15 cellular contexts compared by ENCODE assay signal in genomic region chr13:111860161-111860560, GRCh38.
A peak's percentile ranks its signal among the peaks of the same experiment; 100 is the strongest.
DNase-seq lines count a peak whose midpoint lies in the region; ATAC-seq and TF ChIP-seq lines count a peak whose summit lies in the region.
"Had no signal": no experiment of that assay in that cellular context is flagged by ENCODE, and none has a peak within 500 bp of the region (broad histone marks: within the 10 kb centered on the region; RNA-seq: fewer than 3 reads in every experiment).

No MANE protein-coding gene starts in this region.

- no peaks in the 10 kb centered on the region for H3K4me1 ChIP-seq in esophagus muscularis mucosa

- H3K4me3 ChIP-seq in esophagus muscularis mucosa, result no peak overlapping the region
- H3K4me3 ChIP-seq: BLaER1 treated with 17β-estradiol and CSF1 and Interleukin-3, amounts not matched to agents 10 nM and 100 nM had no signal

- H3K36me3 ChIP-seq in esophagus muscularis mucosa, result no peaks in the 10 kb centered on the region
- H3K36me3 ChIP-seq: BLaER1 treated with 17β-estradiol and CSF1 and Interleukin-3, amounts not matched to agents 10 nM and 100 nM had no signal

- no peak for TF ChIP-seq EP300 in esophagus muscularis mucosa (IDR thresholded peaks at IDR 0.05)

- no peak for TF ChIP-seq CTCF in esophagus muscularis mucosa (IDR thresholded peaks at IDR 0.05)

- H3K27me3 ChIP-seq in esophagus muscularis mucosa, result peaks cover 0 to 19% (median 0%) of the 10 kb centered on the region in 4 donors
- H3K27me3 ChIP-seq: BLaER1 treated with 17β-estradiol and CSF1 and Interleukin-3, amounts not matched to agents 10 nM and 100 nM had no signal

- intact Hi-C loops in esophagus muscularis mucosa (cut with DNase I), result no loop called here

- ATAC-seq in HG03571 (IDR thresholded peaks at IDR 0.05; ENCODE audit: unreplicated experiment), result no peak

- 52% methylated on average over 3 of the region's 3 CpGs for WGBS in esophagus muscularis mucosa

- DNase-seq in NCI-H2227 (lab: John Stamatoyannopoulos, UW; ENCODE audit: unreplicated experiment) (peak; percentile 24), NCI-H2227 treated with DMSO at 0.1 percent for 48 hours (lab: John Stamatoyannopoulos, UW) (no peak), ELF-1 (ENCODE audit: low read depth, low spot score) (peak; percentile 15), esophagus muscularis mucosa (ENCODE audit: extremely low spot score) (peak; percentile 42), pons (ENCODE audit: low spot score) (peak; percentile 2), superior temporal gyrus (ENCODE audit: extremely low spot score) (no peak)
- DNase-seq: 8988T; AML-193; CD4-positive, CD25-positive, alpha-beta regulatory T cell; DMS53; HCEC 1CT; HFFc6 had no signal

- H3K27ac ChIP-seq in esophagus muscularis mucosa (replicated peaks in 1 of 4), result no peak overlapping the region
- H3K27ac ChIP-seq: BLaER1 treated with 17β-estradiol and CSF1 and Interleukin-3, amounts not matched to agents 10 nM and 100 nM; HL-60 had no signal

- no peak for TF ChIP-seq POLR2A in esophagus muscularis mucosa (IDR thresholded peaks at IDR 0.05; ENCODE audit: low read depth)

- peaks cover 0 to 4% (median 0%) of the 10 kb centered on the region in 4 donors for H3K9me3 ChIP-seq in esophagus muscularis mucosa

Comparison
In these comparisons a context has a peak if more than half of its experiments do, and no peak if none do; other contexts are left out.
1. DNase-seq: peak in NCI-H2227 (single experiment), ELF-1 (single experiment), esophagus muscularis mucosa (single experiment) and pons (single experiment); none in NCI-H2227 treated with DMSO at 0.1 percent for 48 hours (single experiment) and superior temporal gyrus (single experiment).